In genomic region chr17:49968380-49969133, GRCh38 we compare ENCODE assay signal across 8 cellular contexts.
DNase-seq lines count a peak whose midpoint lies in the region; ATAC-seq and TF ChIP-seq lines count a peak whose summit lies in the region.

No MANE protein-coding gene starts in this region.

- peak overlapping the region; percentile 88 for H3K4me3 Mint-ChIP-seq in memory B cell

- peaks cover 1% of the 10 kb centered on the region for H3K9me3 Mint-ChIP-seq in memory B cell

- peak overlapping the region; percentile 71 for H3K4me3 ChIP-seq in coronary artery

- DNase-seq in CD1c-positive myeloid dendritic cell (ENCODE audit: extremely low spot score) (peak; percentile 87), NCI-H2227 treated with DMSO at 0.1 percent for 48 hours (lab: John Stamatoyannopoulos, UW) (peak; percentile 91), coronary artery (ENCODE audit: low spot score) (no peak), memory B cell (ENCODE audit: low spot score in 2 of 2) (peak; percentile 41 to 52)
- DNase-seq in activated CD4-positive, alpha-beta T cell treated with anti-CD3 and anti-CD28 coated beads for 24 hours (ENCODE audit: low read depth in 2 of 2), result peak; percentile 49 to 72
- peak; percentile 66 to 70 for DNase-seq in stimulated activated CD8-positive, alpha-beta memory T cell treated with anti-CD3 and anti-CD28 coated beads, Interleukin-15, amount 100 ng/mL, for 48 hours (ENCODE audit: low read depth in 2 of 2)

- TF ChIP-seq CTCF in coronary artery (IDR thresholded peaks at IDR 0.05), result no peak

- no peak overlapping the region for H3K27ac ChIP-seq in coronary artery

- H3K27ac Mint-ChIP-seq in memory B cell, result no peak overlapping the region

- peaks cover 27% of the 10 kb centered on the region for H3K4me1 Mint-ChIP-seq in memory B cell

- peaks cover 49% of the 10 kb centered on the region for H3K27me3 Mint-ChIP-seq in memory B cell

- H3K36me3 Mint-ChIP-seq in memory B cell, result peaks cover 3% of the 10 kb centered on the region

- ATAC-seq in GM21526 (IDR thresholded peaks at IDR 0.05; ENCODE audit: low FRiP score, unreplicated experiment) (peak; percentile 54), memory B cell (ENCODE audit: low read depth) (peak; percentile 84), HG03442 (IDR thresholded peaks at IDR 0.05; ENCODE audit: unreplicated experiment) (no peak)
